ENCODE assay signal across 8 cellular contexts in genomic region chr2:159290289-159290907, GRCh38. TPM values are rescaled to one million over a fixed set of nuclear protein-coding genes. Genes with fewer than 3 reads are reported as not detected.
DNase-seq lines count a peak whose midpoint lies in the region; ATAC-seq and TF ChIP-seq lines count a peak whose summit lies in the region.

No MANE protein-coding gene starts in this region.

- H3K27me3 ChIP-seq in uterus, result no peaks in the 10 kb centered on the region

- H3K36me3 ChIP-seq in uterus, result no peaks in the 10 kb centered on the region

- DNase-seq in AG09309 (ENCODE audit: low read depth) (peak; percentile 82), NOMO-1 treated with DMSO at 0.1 percent for 48 hours (lab: John Stamatoyannopoulos, UW; ENCODE audit: unreplicated experiment) (peak; percentile 61), uterus (no peak), putamen (ENCODE audit: low spot score) (no peak)
- peak; percentile 25 for DNase-seq in central memory CD4-positive, alpha-beta T cell
- no peak for DNase-seq in stimulated activated CD4-positive, alpha-beta T cell treated with anti-CD3 and anti-CD28 coated beads, Interleukin-1b, Interleukin-23, amount 100 ng/mL, for 48 hours

- ATAC-seq in GM18519 (IDR thresholded peaks at IDR 0.05; ENCODE audit: low FRiP score, unreplicated experiment) (peak; percentile 25), HG03159 (IDR thresholded peaks at IDR 0.05; ENCODE audit: unreplicated experiment) (no peak)

- TF ChIP-seq CTCF in AG09309 (IDR thresholded peaks at IDR 0.05; ENCODE audit: control insufficient read depth, insufficient read depth, low read depth, low read length, missing control alignments) (no peak), uterus (IDR thresholded peaks at IDR 0.05) (no peak)

- TF ChIP-seq POLR2A in uterus (IDR thresholded peaks at IDR 0.05), result no peak

- no peaks in the 10 kb centered on the region for H3K9me3 ChIP-seq in uterus

- intact Hi-C loops in uterus (cut with DNase I; ENCODE audit: low total_unique reads), result no loop called here

- H3K4me1 ChIP-seq in uterus, result no peaks in the 10 kb centered on the region

- no peak overlapping the region for H3K4me3 ChIP-seq in AG09309 (ENCODE audit: control insufficient read depth, low read depth, low read length)
- no peak overlapping the region for H3K4me3 ChIP-seq in uterus

- no peak overlapping the region for H3K27ac ChIP-seq in uterus

RNA-seq across cellular contexts. Expression of gene WDSUB1, which starts 3.9 kb away (rescaled TPM):
- total RNA-seq in uterus, result 10 to 100 TPM in 1 of 4 donors, 1 to 10 TPM in 3; 5.6 to 10.3 (median 8.3) TPM

Comparison
In these comparisons a context has a peak if more than half of its experiments do, and no peak if none do; other contexts are left out.
1. DNase-seq: peak in AG09309 (single experiment), NOMO-1 treated with DMSO at 0.1 percent for 48 hours (single experiment) and central memory CD4-positive, alpha-beta T cell (single experiment); none in uterus (0 of 2), stimulated activated CD4-positive, alpha-beta T cell treated with anti-CD3 and anti-CD28 coated beads, Interleukin-1b, Interleukin-23, amount 100 ng/mL, for 48 hours (single experiment) and putamen (single experiment).